1 cellular context compared by ENCODE assay signal in genomic region chr2:84288335-84288734, GRCh38.
TF ChIP-seq lines count a peak whose summit lies in the region.

No MANE protein-coding gene starts in this region.

TF ChIP-seq in HepG2, 621 proteins besides CTCF, POLR2A, EP300 and RAD21 (continued from another document):
- no peak for TF ChIP-seq ZNF784 (CRISPR knock-in tag; IDR thresholded peaks at IDR 0.05; ENCODE audit: borderline replicate concordance)
- no peak for TF ChIP-seq ATF7 (IDR thresholded peaks at IDR 0.05)
- 0 out of 2 replicates have a peak, but pooled peaks have one; percentile 42 for TF ChIP-seq ATF7 (CRISPR knock-in tag; IDR thresholded peaks at IDR 0.05)
- no peak for TF ChIP-seq MLXIP (CRISPR knock-in tag; IDR thresholded peaks at IDR 0.05; ENCODE audit: borderline replicate concordance)
